ENCODE assay signal across 9 cellular contexts in genomic region chr4:1170805-1171305, GRCh38. TPM values are rescaled to one million over a fixed set of nuclear protein-coding genes. Genes with fewer than 3 reads are reported as not detected.
A peak's percentile ranks its signal among the peaks of the same experiment; 100 is the strongest.
DNase-seq lines count a peak whose midpoint lies in the region; ATAC-seq, FAIRE-seq and TF ChIP-seq lines count a peak whose summit lies in the region.
"Had no signal": no experiment of that assay in that cellular context is flagged by ENCODE, and none has a peak within 500 bp of the region (broad histone marks: within the 10 kb centered on the region; RNA-seq: fewer than 3 reads in every experiment).

No MANE protein-coding gene starts in this region.

- H3K4me3 Mint-ChIP-seq in natural killer cell treated with Interleukin-12 subunit alpha and Interleukin-12 subunit beta and Interleukin-15 and Interleukin-18, amount 100 ng/mL, for 72 hours = peak overlapping the region; percentile 80

- no peak for TF ChIP-seq POLR2A in GM12891 (IDR thresholded peaks at IDR 0.05; ENCODE audit: low read depth, low read length)

- no peaks in the 10 kb centered on the region for H3K36me3 Mint-ChIP-seq in natural killer cell treated with Interleukin-12 subunit alpha and Interleukin-12 subunit beta and Interleukin-15 and Interleukin-18, amount 100 ng/mL, for 72 hours

- no peak overlapping the region for H3K27ac Mint-ChIP-seq in natural killer cell treated with Interleukin-12 subunit alpha and Interleukin-12 subunit beta and Interleukin-15 and Interleukin-18, amount 100 ng/mL, for 72 hours

- no peaks in the 10 kb centered on the region for H3K4me1 ChIP-seq in cardiac muscle cell (ENCODE audit: low read depth)
- peaks cover 0 to 52% of the 10 kb centered on the region in 2 donors for H3K4me1 ChIP-seq in right atrium auricular region
- peaks cover 5% of the 10 kb centered on the region for H3K4me1 ChIP-seq in ectodermal cell (ENCODE audit: control insufficient read depth, insufficient read depth, low read length)
- no peaks in the 10 kb centered on the region for H3K4me1 ChIP-seq in urinary bladder (ENCODE audit: insufficient read depth)

- peak overlapping the region; percentile 0 for H3K4me3 ChIP-seq in cardiac muscle cell
- peak overlapping the region in 1 of 2 donors; percentile 49 for H3K4me3 ChIP-seq in right atrium auricular region
- peak overlapping the region; percentile 10 for H3K4me3 ChIP-seq in ectodermal cell (ENCODE audit: insufficient read depth, low read depth, low read length)
- H3K4me3 ChIP-seq in urinary bladder (ENCODE audit: low read depth, low read length) = peak overlapping the region; percentile 44

- no peaks in the 10 kb centered on the region for H3K27me3 Mint-ChIP-seq in natural killer cell treated with Interleukin-12 subunit alpha and Interleukin-12 subunit beta and Interleukin-15 and Interleukin-18, amount 100 ng/mL, for 72 hours

- no peak for FAIRE-seq in GM12891 (lab: Jason Lieb, UNC)

- peaks cover 24 to 35% of the 10 kb centered on the region in 2 donors for H3K4me1 Mint-ChIP-seq in natural killer cell treated with Interleukin-12 subunit alpha and Interleukin-12 subunit beta and Interleukin-15 and Interleukin-18, amount 100 ng/mL, for 72 hours (ENCODE audit: low read depth in 2 of 2)

- ATAC-seq in natural killer cell treated with Interleukin-12 subunit alpha and Interleukin-12 subunit beta and Interleukin-15 and Interleukin-18, amount 100 ng/mL, for 72 hours = no peak

- WGBS in ectodermal cell, 2 experiments = 33 to 34% methylated on average over 50 of the region's 50 CpGs
- 32% methylated on average over 50 of the region's 50 CpGs for WGBS in urinary bladder

- H3K27me3 ChIP-seq in cardiac muscle cell (peaks cover 93% of the 10 kb centered on the region), right atrium auricular region (peaks cover 5 to 11% of the 10 kb centered on the region in 2 donors), ectodermal cell (ENCODE audit: control insufficient read depth, insufficient read depth, low read length, poor library complexity, severe bottlenecking) (peaks cover 70% of the 10 kb centered on the region)

- no peaks in the 10 kb centered on the region for H3K9me3 Mint-ChIP-seq in natural killer cell treated with Interleukin-12 subunit alpha and Interleukin-12 subunit beta and Interleukin-15 and Interleukin-18, amount 100 ng/mL, for 72 hours

- H3K36me3 ChIP-seq in cardiac muscle cell (no peaks in the 10 kb centered on the region), right atrium auricular region (no peaks in the 10 kb centered on the region), ectodermal cell (ENCODE audit: control insufficient read depth, insufficient read depth, low read length) (no peaks in the 10 kb centered on the region), urinary bladder (ENCODE audit: insufficient read depth) (no peaks in the 10 kb centered on the region)

- DNase-seq in cardiac muscle cell (ENCODE audit: low read depth in 1 of 2, low spot score in 1 of 2) = no peak
- DNase-seq in right atrium auricular region (ENCODE audit: low spot score) = no peak
- no peak for DNase-seq in natural killer cell treated with Interleukin-12 subunit alpha and Interleukin-12 subunit beta and Interleukin-15 and Interleukin-18, amount 100 ng/mL, for 72 hours (ENCODE audit: low spot score)
- no peak for DNase-seq in SW 1271 (lab: John Stamatoyannopoulos, UW)
- DNase-seq in GM12891 (ENCODE audit: insufficient read length, low spot score) = no peak
- no peak for DNase-seq in NCI-H2196 treated with DMSO at 0.1 percent for 48 hours (lab: John Stamatoyannopoulos, UW; ENCODE audit: unreplicated experiment)
- DNase-seq: NCI-H1092 had no signal

- H3K9me3 ChIP-seq in cardiac muscle cell (ENCODE audit: low read depth) (no peaks in the 10 kb centered on the region), right atrium auricular region (no peaks in the 10 kb centered on the region), ectodermal cell (ENCODE audit: control insufficient read depth, low read length) (no peaks in the 10 kb centered on the region)

- TF ChIP-seq CTCF in cardiac muscle cell (IDR thresholded peaks at IDR 0.05; ENCODE audit: low read depth, low read length) (no peak), right atrium auricular region (IDR thresholded peaks at IDR 0.05) (no peak)

- H3K27ac ChIP-seq in cardiac muscle cell (no peak overlapping the region), right atrium auricular region (no peak overlapping the region), ectodermal cell (ENCODE audit: insufficient read depth, low read depth, low read length, poor library complexity, severe bottlenecking) (no peak overlapping the region), urinary bladder (ENCODE audit: low read depth) (no peak overlapping the region)

TF ChIP-seq in GM12891, 5 proteins besides CTCF, POLR2A, EP300 and RAD21:
- TF ChIP-seq PAX5 (IDR thresholded peaks at IDR 0.05; ENCODE audit: insufficient read depth, low read length, severe bottlenecking) (no peak), POU2F2 (IDR thresholded peaks at IDR 0.05; ENCODE audit: low read depth, low read length) (no peak), POLR2AphosphoS5 (IDR thresholded peaks at IDR 0.05; ENCODE audit: low read depth, low read length) (no peak), SPI1 (IDR thresholded peaks at IDR 0.05; ENCODE audit: low read depth, low read length) (no peak), TAF1 (IDR thresholded peaks at IDR 0.05; ENCODE audit: low read depth, low read length) (no peak)

RNA-seq across cellular contexts. Expression of gene SPON2, which starts 1.5 kb away (rescaled TPM):
- total RNA-seq in cardiac muscle cell = 0.12 and 0.42 TPM in 2 replicates
- 0.98 and 1.2 TPM in 2 replicates for polyA plus RNA-seq in cardiac muscle cell
- total RNA-seq in right atrium auricular region = 10 to 100 TPM; 13.0 to 20.8 TPM
- 3.2 TPM for polyA plus RNA-seq in ectodermal cell (2013, experiment 1 of 4)
- polyA plus RNA-seq in ectodermal cell (2013, experiment 2 of 4) = 4.0 TPM
- polyA plus RNA-seq in ectodermal cell (2013, experiment 3 of 4) = 5.8 TPM
- 8.6 TPM for polyA plus RNA-seq in ectodermal cell (2013, experiment 4 of 4)
- total RNA-seq in natural killer cell treated with Interleukin-12 subunit alpha and Interleukin-12 subunit beta and Interleukin-15 and Interleukin-18, amount 100 ng/mL, for 72 hours = 10 to 100 TPM in 1 of 2 donors, 1 to 10 TPM in 1; 1.5 to 13.6 TPM
- 119 TPM for total RNA-seq in urinary bladder
- 123 TPM for polyA plus RNA-seq in urinary bladder
- polyA plus RNA-seq in GM12891 (2012; ENCODE audit: low read depth, missing spikeins) = 2.4 TPM

RNA-seq across cellular contexts. Expression of gene RNF212, which starts 57.5 kb away (rescaled TPM):
- total RNA-seq in cardiac muscle cell = 0.11 and 0.80 TPM in 2 replicates
- 1.7 and 7.1 TPM in 2 replicates for polyA plus RNA-seq in cardiac muscle cell
- total RNA-seq in right atrium auricular region = 1 to 10 TPM; 1.9 TPM
- polyA plus RNA-seq in ectodermal cell (2013, experiment 1 of 4) = 4.2 TPM
- polyA plus RNA-seq in ectodermal cell (2013, experiment 2 of 4) = 4.7 TPM
- 3.2 TPM for polyA plus RNA-seq in ectodermal cell (2013, experiment 3 of 4)
- polyA plus RNA-seq in ectodermal cell (2013, experiment 4 of 4) = 2.4 TPM
- total RNA-seq in natural killer cell treated with Interleukin-12 subunit alpha and Interleukin-12 subunit beta and Interleukin-15 and Interleukin-18, amount 100 ng/mL, for 72 hours = 1 to 10 TPM in 1 of 2 donors, under 1 TPM in 1; 0.89 to 1.5 TPM
- total RNA-seq in urinary bladder = 4.0 TPM
- polyA plus RNA-seq in urinary bladder = 4.2 TPM
- not detected for polyA plus RNA-seq in GM12891 (2012; ENCODE audit: low read depth, missing spikeins)
